In genomic region chr6:18276610-18277009, GRCh38 we compare ENCODE assay signal across 10 cellular contexts. TPM values are rescaled to one million over a fixed set of nuclear protein-coding genes. Genes with fewer than 3 reads are reported as not detected.
DNase-seq lines count a peak whose midpoint lies in the region; ATAC-seq and TF ChIP-seq lines count a peak whose summit lies in the region.
"Had no signal": no experiment of that assay in that cellular context is flagged by ENCODE, and none has a peak within 500 bp of the region (broad histone marks: within the 10 kb centered on the region; RNA-seq: fewer than 3 reads in every experiment).

No MANE protein-coding gene starts in this region.

- no peaks in the 10 kb centered on the region for H3K36me3 ChIP-seq in ectodermal cell (ENCODE audit: control insufficient read depth, insufficient read depth, low read length)
- H3K36me3 ChIP-seq in osteoblast (ENCODE audit: insufficient read depth, low read length): no peaks in the 10 kb centered on the region
- no peaks in the 10 kb centered on the region for H3K36me3 ChIP-seq in Karpas-422 (ENCODE audit: insufficient read depth, low read length)
- H3K36me3 ChIP-seq: thoracic aorta had no signal

- H3K9me3 ChIP-seq in ectodermal cell (ENCODE audit: control insufficient read depth, low read length) (no peaks in the 10 kb centered on the region), osteoblast (ENCODE audit: low read depth, low read length) (no peaks in the 10 kb centered on the region), Karpas-422 (ENCODE audit: low read length) (no peaks in the 10 kb centered on the region)
- H3K9me3 ChIP-seq: thoracic aorta had no signal

- ATAC-seq in GM21528 (IDR thresholded peaks at IDR 0.05; ENCODE audit: low FRiP score, unreplicated experiment) (no peak), HG03175 (IDR thresholded peaks at IDR 0.05; ENCODE audit: unreplicated experiment) (no peak)

- no peaks in the 10 kb centered on the region for H3K79me2 ChIP-seq in osteoblast (ENCODE audit: insufficient read depth, low read length)
- H3K79me2 ChIP-seq in Karpas-422 (ENCODE audit: low read length): no peaks in the 10 kb centered on the region

- no peak overlapping the region for H3K9ac ChIP-seq in Karpas-422 (ENCODE audit: low read length)

- H3K4me2 ChIP-seq in osteoblast (ENCODE audit: insufficient read depth, low read length): peak overlapping the region; percentile 65
- H3K4me2 ChIP-seq in Karpas-422 (ENCODE audit: low read depth, low read length, poor library complexity, severe bottlenecking): no peak overlapping the region

- H3K4me1 ChIP-seq in ectodermal cell (ENCODE audit: control insufficient read depth, insufficient read depth, low read length) (peaks cover 6% of the 10 kb centered on the region), osteoblast (ENCODE audit: insufficient read depth, low read length) (peaks cover 4% of the 10 kb centered on the region), Karpas-422 (ENCODE audit: low read length) (peaks cover 18% of the 10 kb centered on the region)

- no peaks in the 10 kb centered on the region for H3K9me2 ChIP-seq in Karpas-422 (replicated peaks; ENCODE audit: insufficient read depth, low read length)

- H3K4me3 ChIP-seq in ectodermal cell (ENCODE audit: insufficient read depth, low read depth, low read length): peak overlapping the region; percentile 51
- no peak overlapping the region for H3K4me3 ChIP-seq in osteoblast (ENCODE audit: insufficient read depth, low read length)
- H3K4me3 ChIP-seq in Karpas-422 (ENCODE audit: low read length): no peak overlapping the region

- H3K27ac ChIP-seq in ectodermal cell (ENCODE audit: insufficient read depth, low read depth, low read length, poor library complexity, severe bottlenecking) (no peak overlapping the region), osteoblast (ENCODE audit: low read depth, low read length) (no peak overlapping the region), Karpas-422 (ENCODE audit: low read length) (no peak overlapping the region)
- H3K27ac ChIP-seq: thoracic aorta had no signal

- H2AFZ ChIP-seq in osteoblast (ENCODE audit: low read length) (no peak overlapping the region), Karpas-422 (ENCODE audit: low read length) (no peak overlapping the region)

- no peak for TF ChIP-seq CTCF in osteoblast (IDR thresholded peaks at IDR 0.05; ENCODE audit: extremely low read depth, low read depth, low read length)

- WGBS in ectodermal cell, 2 experiments: 28 to 33% methylated on average over 6 of the region's 6 CpGs

- H3K27me3 ChIP-seq in ectodermal cell (ENCODE audit: control insufficient read depth, insufficient read depth, low read length, poor library complexity, severe bottlenecking): peaks cover 40% of the 10 kb centered on the region
- peaks cover 51% of the 10 kb centered on the region for H3K27me3 ChIP-seq in osteoblast (ENCODE audit: insufficient read depth, low read length)
- no peaks in the 10 kb centered on the region for H3K27me3 ChIP-seq in Karpas-422 (ENCODE audit: low read length)

- H4K20me1 ChIP-seq in osteoblast (ENCODE audit: insufficient read depth, low read length): no peaks in the 10 kb centered on the region
- H4K20me1 ChIP-seq in Karpas-422 (ENCODE audit: insufficient read depth, low read depth, low read length): no peaks in the 10 kb centered on the region

- peak; percentile 48 for DNase-seq in NCI-H2171 treated with DMSO at 0.1 percent for 48 hours (lab: John Stamatoyannopoulos, UW)
- DNase-seq in NCI-H2171 (lab: John Stamatoyannopoulos, UW): no peak
- peak; percentile 87 for DNase-seq in NCI-H1105 treated with DMSO at 0.1 percent for 48 hours (lab: John Stamatoyannopoulos, UW)
- DNase-seq in osteoblast (ENCODE audit: insufficient read length, low spot score, missing footprints): no peak
- DNase-seq in Karpas-422: no peak
- DNase-seq: erythroblast had no signal

RNA-seq across cellular contexts. Expression of gene DEK, which starts 12.3 kb away (rescaled TPM):
- 255 TPM for polyA plus RNA-seq in ectodermal cell (2013, experiment 1 of 4)
- 240 TPM for polyA plus RNA-seq in ectodermal cell (2013, experiment 2 of 4)
- 230 TPM for polyA plus RNA-seq in ectodermal cell (2013, experiment 3 of 4)
- 230 TPM for polyA plus RNA-seq in ectodermal cell (2013, experiment 4 of 4)
- 102 and 113 TPM in 2 replicates for total RNA-seq in osteoblast
- total RNA-seq in Karpas-422 (2014; rRNA removed; shearing (Covaris generic); ENCODE audit: low replicate concordance): 154 and 156 TPM in 2 replicates

Comparison
In these comparisons a context has a peak if more than half of its experiments do, and no peak if none do; other contexts are left out.
1. DNase-seq: peak in NCI-H2171 treated with DMSO at 0.1 percent for 48 hours (single experiment) and NCI-H1105 treated with DMSO at 0.1 percent for 48 hours (single experiment); none in NCI-H2171 (single experiment), osteoblast (single experiment) and Karpas-422 (single experiment).